Comparison of ENCODE assay signal across 7 cellular contexts in genomic region chr7:120950026-120950538, GRCh38. TPM values are rescaled to one million over a fixed set of nuclear protein-coding genes. Genes with fewer than 3 reads are reported as not detected.
DNase-seq lines count a peak whose midpoint lies in the region; ATAC-seq, FAIRE-seq and TF ChIP-seq lines count a peak whose summit lies in the region.

No MANE protein-coding gene starts in this region.

- H3K4me3 ChIP-seq in HEK293 (ENCODE audit: low read depth, low read length) (peak overlapping the region; percentile 69), foreskin fibroblast (ENCODE audit: low read depth in 1 of 2, low read length in 2 of 2) (peak overlapping the region; percentile 73 to 97), small intestine (ENCODE audit: low read depth in 1 of 2, low read length in 2 of 2) (peak overlapping the region in 1 of 2 donors; percentile 58)

- peaks cover 9% of the 10 kb centered on the region for H3K36me3 Mint-ChIP-seq in T-cell

- DNase-seq in T-cell (no peak), foreskin fibroblast (no peak), small intestine (peak; percentile 12), NCI-H1092 (lab: John Stamatoyannopoulos, UW) (no peak)
- no peak for DNase-seq in stimulated activated CD4-positive, alpha-beta T cell treated with anti-CD3 and anti-CD28 coated beads, Interleukin-4, amount 100 ng/mL, for 1 hour

- CTCF ChIA-PET in HEK293 (lab: Yijun Ruan, JAX), result interaction anchor here (0.6 kb wide), 1 partner anchor 179 kb away, joined by 3 read pairs; no protein-coding TSS in a partner anchor
- CTCF ChIA-PET in T-cell (lab: Charles Lee), result interaction anchor here (0.6 to 1.2 kb wide), 6 partner anchors 30 to 1182 kb away, joined by 3 to 6 read pairs (median 3); no protein-coding TSS in a partner anchor

- no peaks in the 10 kb centered on the region for H3K27me3 ChIP-seq in small intestine (ENCODE audit: control insufficient read depth in 2 of 2, insufficient read depth in 2 of 2, low read length in 2 of 2)

- H3K4me1 Mint-ChIP-seq in T-cell, result peaks cover 22 to 32% (median 28%) of the 10 kb centered on the region in 3 donors

- H3K36me3 ChIP-seq in HEK293 (ENCODE audit: control insufficient read depth in 2 of 2, insufficient read depth in 1 of 2, low read length in 2 of 2) (peaks cover 21 to 23% of the 10 kb centered on the region in 2 experiments), small intestine (ENCODE audit: control insufficient read depth in 2 of 2, insufficient read depth in 2 of 2, low read length in 2 of 2) (peaks cover 0 to 4% of the 10 kb centered on the region in 2 donors)

- TF ChIP-seq CTCF in HEK293 (tag by site-specific recombination; IDR thresholded peaks at IDR 0.05), result no peak
- no peak for TF ChIP-seq CTCF in foreskin fibroblast (IDR thresholded peaks at IDR 0.05; ENCODE audit: low read depth, low read length)

- no peak for ATAC-seq in T-cell (replicated peaks in 1 of 4)
- no peak for ATAC-seq in HG02678 (IDR thresholded peaks at IDR 0.05; ENCODE audit: unreplicated experiment)

- H3K27ac Mint-ChIP-seq in T-cell, result peak overlapping the region; percentile 97 to 98

- H3K4me3 Mint-ChIP-seq in T-cell, result peak overlapping the region; percentile 94 to 96 (median 95)

- no peak for FAIRE-seq in small intestine (lab: Jason Lieb, UNC)

- H3K27ac ChIP-seq in HEK293 (ENCODE audit: extremely low read depth, low read depth, low read length), result peak overlapping the region; percentile 98; the same call in 1 of the 2 replicates
- peak overlapping the region in 1 of 2 donors; percentile 79 for H3K27ac ChIP-seq in small intestine (ENCODE audit: low read depth in 1 of 2, low read length in 1 of 2)

- H3K27me3 Mint-ChIP-seq in T-cell, result peaks cover 12 to 14% of the 10 kb centered on the region in 2 donors

- H3K9me3 ChIP-seq in HEK293 (ENCODE audit: control insufficient read depth, insufficient read depth, low read depth, low read length) (no peaks in the 10 kb centered on the region), small intestine (ENCODE audit: control insufficient read depth, low read depth) (no peaks in the 10 kb centered on the region)

- POLR2A ChIA-PET in HEK293 (lab: Yijun Ruan, JAX) (interaction anchor here (0.6 to 1.5 kb wide), 22 partner anchors 9 to 1972 kb away, joined by 3 to 11 read pairs (median 4); partner anchors contain the start of genes CPED1 and TSPAN12), T-cell (lab: Charles Lee) (interaction anchor here (0.6 to 1.0 kb wide), 11 partner anchors 17 to 492 kb away, joined by 3 to 11 read pairs (median 4); no protein-coding TSS in a partner anchor)

- H3K4me1 ChIP-seq in HEK293 (ENCODE audit: control insufficient read depth, insufficient read depth, low read length), result peaks cover 12% of the 10 kb centered on the region; the same call in 1 of the 2 replicates
- peaks cover 2 to 5% of the 10 kb centered on the region in 2 donors for H3K4me1 ChIP-seq in small intestine (ENCODE audit: control insufficient read depth in 2 of 2, insufficient read depth in 1 of 2, low read depth in 1 of 2, low read length in 1 of 2)

- 0 to 1% (median 1%) methylated on average over 10 of the region's 10 CpGs for WGBS in small intestine, 3 donors

- H3K9me3 Mint-ChIP-seq in T-cell, result no peaks in the 10 kb centered on the region

TF ChIP-seq in HEK293, 187 proteins besides CTCF, POLR2A, EP300 and RAD21:
- TF ChIP-seq ZNF501 (tag by site-specific recombination; IDR thresholded peaks at IDR 0.05) (0 out of 2 replicates have a peak, but pooled peaks have one; percentile 14), ZNF660 (tag by site-specific recombination; IDR thresholded peaks at IDR 0.05) (0 out of 2 replicates have a peak, but pooled peaks have one; percentile 7), PRDM4 (tag by site-specific recombination; IDR thresholded peaks at IDR 0.05) (peak; percentile 61; the same call in 1 of the 2 replicates), TRIM28 (IDR thresholded peaks at IDR 0.05; ENCODE audit: borderline replicate concordance, low read length) (no peak), ZNF335 (tag by site-specific recombination; conservative IDR thresholded peaks at IDR 0.05) (peak; percentile 86), KLF10 (tag by site-specific recombination; IDR thresholded peaks at IDR 0.05) (peak; percentile 1; the same call in 1 of the 2 replicates), GLIS2 (tag by site-specific recombination; IDR thresholded peaks at IDR 0.05) (no peak), ZBTB44 (tag by site-specific recombination; IDR thresholded peaks at IDR 0.05) (0 out of 2 replicates have a peak, but pooled peaks have one; percentile 26), ZBTB7A (tag by site-specific recombination; IDR thresholded peaks at IDR 0.05; ENCODE audit: low read depth) (no peak), SCRT2 (tag by site-specific recombination; IDR thresholded peaks at IDR 0.05) (0 out of 2 replicates have a peak, but pooled peaks have one; percentile 55), HOXA7 (CRISPR knock-in tag; IDR thresholded peaks at IDR 0.05; ENCODE audit: borderline replicate concordance) (no peak), ZNF433 (tag by site-specific recombination; IDR thresholded peaks at IDR 0.05; ENCODE audit: low read depth) (no peak), ZNF600 (tag by site-specific recombination; IDR thresholded peaks at IDR 0.05) (peak; percentile 63), ZNF366 (tag by site-specific recombination; conservative IDR thresholded peaks at IDR 0.05) (peak; percentile 74), ZNF449 (tag by site-specific recombination; IDR thresholded peaks at IDR 0.05) (no peak), ZEB2 (tag by site-specific recombination; IDR thresholded peaks at IDR 0.05) (peak; percentile 87), ZSCAN30 (tag by site-specific recombination; IDR thresholded peaks at IDR 0.05) (peak; percentile 32; the same call in 1 of the 2 replicates)

RNA-seq across cellular contexts. Expression of gene ING3, which starts 0.5 kb away (rescaled TPM):
- total RNA-seq in T-cell, result 10 to 100 TPM; 20.6 to 32.3 (median 25.6) TPM
- polyA plus RNA-seq in small intestine, result 10 to 100 TPM in 2 of 3 donors, 1 to 10 TPM in 1; 9.4 to 13.5 (median 11.9) TPM

RNA-seq across cellular contexts. Expression of gene CPED1, which starts 38.4 kb away (rescaled TPM):
- 1 to 10 TPM in 1 of 5 donors, under 1 TPM in 2, not detected in 2; 0.73 to 1.4 (median 0.96) TPM for total RNA-seq in T-cell
- 1 to 10 TPM in 2 of 3 donors, under 1 TPM in 1; 0.22 to 2.5 (median 1.4) TPM for polyA plus RNA-seq in small intestine
